Comparison of ENCODE assay signal across 1 cellular context in the genomic region with DNA sequence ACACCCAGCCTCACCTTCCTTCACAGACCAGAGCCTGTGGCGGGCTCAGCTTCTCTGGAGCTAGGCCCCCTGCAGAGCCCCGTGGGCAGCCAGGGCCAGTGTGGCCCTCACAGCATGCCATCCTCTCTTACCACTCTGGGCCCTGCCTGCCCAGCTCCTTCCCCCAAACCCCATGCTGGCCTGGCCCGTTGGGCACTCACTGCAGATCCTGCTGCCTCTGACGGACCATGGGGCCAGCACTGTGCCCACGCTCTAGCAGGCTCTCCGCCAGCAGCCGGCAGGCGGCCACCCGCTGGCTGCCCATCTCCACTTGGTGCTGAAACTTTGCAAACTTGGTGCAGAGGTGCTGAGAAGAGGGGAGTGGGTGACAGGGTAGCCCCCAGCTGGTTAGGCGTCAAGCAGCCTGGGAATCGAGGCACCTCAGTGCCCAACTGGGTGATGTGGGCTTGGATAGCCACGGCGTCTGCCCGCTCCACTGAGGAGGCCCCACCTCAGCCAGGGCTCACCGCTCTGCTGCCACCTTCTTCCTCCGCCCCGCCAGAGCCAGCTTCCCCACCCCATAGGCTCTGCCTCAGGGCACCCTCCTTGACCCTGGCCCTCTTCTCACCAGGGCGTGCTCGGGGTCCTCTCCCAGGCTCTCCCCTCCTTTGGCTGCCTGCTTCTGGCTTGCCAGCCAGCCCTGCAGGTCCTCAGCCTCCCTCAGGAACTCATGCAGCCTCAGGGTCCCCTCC.
TF ChIP-seq lines count a peak whose summit lies in the region.

No MANE protein-coding gene starts in this region.

TF ChIP-seq in K562, 482 proteins besides CTCF, POLR2A, EP300 and RAD21:
- no peak for TF ChIP-seq BRD9 (IDR thresholded peaks at IDR 0.05; ENCODE audit: low read depth, partially characterized antibody)
- peak; percentile 37 for TF ChIP-seq PCBP1 (IDR thresholded peaks at IDR 0.05; ENCODE audit: low read depth, low read length, poor library complexity, severe bottlenecking)
